ENCODE assay signal across 8 cellular contexts in the genomic region with DNA sequence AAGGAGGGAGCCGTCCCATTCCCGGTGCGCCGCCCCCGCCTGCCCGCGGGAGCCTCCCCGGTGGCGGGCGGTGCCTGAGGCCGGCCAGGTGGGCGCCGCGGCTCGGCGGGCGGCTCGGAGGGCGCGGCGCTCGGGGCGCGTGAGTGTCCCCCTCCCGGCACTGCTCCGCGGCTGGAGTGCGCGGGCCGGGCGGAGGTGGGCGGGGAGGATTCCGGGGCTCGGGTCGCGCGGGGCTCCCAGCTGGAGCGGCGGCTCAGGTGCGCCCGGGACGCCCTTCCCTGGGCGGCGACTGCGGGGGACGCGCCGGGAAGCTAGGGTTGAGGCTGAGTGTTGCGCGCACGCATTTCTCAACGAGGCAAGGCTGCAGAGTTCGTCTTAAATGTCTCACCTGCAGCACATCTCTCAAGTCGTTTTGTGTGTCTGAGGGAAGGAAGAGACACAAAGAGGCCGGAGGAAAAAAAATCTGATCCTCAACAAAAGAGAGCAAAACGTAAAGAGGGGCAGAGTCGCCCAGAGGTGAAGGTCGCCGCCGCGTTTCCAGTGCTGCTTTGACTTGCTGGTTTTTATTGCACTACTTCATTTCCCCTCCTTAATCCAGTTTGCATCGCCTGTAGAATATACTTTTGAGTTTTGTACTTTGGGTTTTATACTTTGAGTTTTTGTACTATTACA.
DNase-seq lines count a peak whose midpoint lies in the region; ATAC-seq, FAIRE-seq and TF ChIP-seq lines count a peak whose summit lies in the region.

No MANE protein-coding gene starts in this region.

- CTCF ChIA-PET in activated naive CD4-positive, alpha-beta T cell treated with anti-CD3 and anti-CD28 coated beads for 36 hours (lab: Charles Lee), result no interaction called here

- TF ChIP-seq CTCF in bronchial epithelial cell (IDR thresholded peaks at IDR 0.05; ENCODE audit: insufficient read depth, low read length, severe bottlenecking) (no peak), upper lobe of left lung (IDR thresholded peaks at IDR 0.05) (no peak)

- no peak overlapping the region for H2AK5ac ChIP-seq in mesendoderm (ENCODE audit: low read length)

- TF ChIP-seq EP300 in upper lobe of left lung (IDR thresholded peaks at IDR 0.05), result no peak

- no peak overlapping the region for H3K27ac ChIP-seq in mesendoderm (ENCODE audit: low read depth, low read length)
- peak overlapping the region; percentile 72 to 79 (median 76) for H3K27ac ChIP-seq in upper lobe of left lung

- H3K4me3 ChIP-seq in bronchial epithelial cell (ENCODE audit: low read depth, low read length) (peak overlapping the region; percentile 53), mesendoderm (ENCODE audit: low read length) (peak overlapping the region; percentile 48), upper lobe of left lung (peak overlapping the region; percentile 30 to 75 (median 65))

- H3K79me1 ChIP-seq in mesendoderm (ENCODE audit: low read length), result no peaks in the 10 kb centered on the region

- intact Hi-C loops in activated naive CD4-positive, alpha-beta T cell treated with anti-CD3 and anti-CD28 coated beads for 36 hours (cut with micrococcal nuclease), result loop anchor here (2.0 kb wide), 2 partner anchors 176 to 326 kb away; no protein-coding TSS in a partner anchor

- no peak overlapping the region for H2BK120ac ChIP-seq in mesendoderm (ENCODE audit: low read depth, low read length)

- in situ Hi-C loops in G401 (cut with HindIII; ENCODE audit: low sequenced_read_pairs), result no loop called here

- no peak overlapping the region for H3K18ac ChIP-seq in mesendoderm (ENCODE audit: low read length)

- H3K27me3 ChIP-seq in bronchial epithelial cell (ENCODE audit: control insufficient read depth, insufficient read depth, low read length), result no peaks in the 10 kb centered on the region
- H3K27me3 ChIP-seq in mesendoderm (ENCODE audit: insufficient read depth, low read length, poor library complexity), result peaks cover 6% of the 10 kb centered on the region
- peaks cover 0 to 8% (median 5%) of the 10 kb centered on the region in 4 donors for H3K27me3 ChIP-seq in upper lobe of left lung

- no peak overlapping the region for H3K4ac ChIP-seq in mesendoderm (ENCODE audit: low read depth, low read length)

- ATAC-seq in upper lobe of left lung (ENCODE audit: low FRiP score in 2 of 2), result no peak
- ATAC-seq in GM21390 (IDR thresholded peaks at IDR 0.05; ENCODE audit: unreplicated experiment), result no peak

- peak; percentile 8 for DNase-seq in activated naive CD4-positive, alpha-beta T cell treated with anti-CD3 and anti-CD28 coated beads for 36 hours
- DNase-seq in activated naive CD4-positive, alpha-beta T cell treated with Interleukin-2 at 50 U/mL for 16 hours, result no peak
- DNase-seq in bronchial epithelial cell (ENCODE audit: low read depth) (peak; percentile 9), mesendoderm (peak; percentile 47), upper lobe of left lung (no peak), G401 (ENCODE audit: low spot score) (no peak), RKO (ENCODE audit: low spot score) (no peak)

- H3K4me1 Mint-ChIP-seq in activated naive CD4-positive, alpha-beta T cell treated with anti-CD3 and anti-CD28 coated beads for 36 hours (ENCODE audit: low read depth), result peaks cover 9% of the 10 kb centered on the region

- H2BK15ac ChIP-seq in mesendoderm (replicated peaks; ENCODE audit: low read depth), result no peak overlapping the region

- no peak overlapping the region for H3K27ac Mint-ChIP-seq in activated naive CD4-positive, alpha-beta T cell treated with anti-CD3 and anti-CD28 coated beads for 36 hours

- H3K4me2 ChIP-seq in mesendoderm (ENCODE audit: low read length), result peak overlapping the region; percentile 87

- peaks cover 1% of the 10 kb centered on the region for H3K36me3 Mint-ChIP-seq in activated naive CD4-positive, alpha-beta T cell treated with anti-CD3 and anti-CD28 coated beads for 36 hours (ENCODE audit: low read depth)

- H2BK5ac ChIP-seq in mesendoderm (ENCODE audit: low read length), result no peak overlapping the region

- no peaks in the 10 kb centered on the region for H3K4me1 ChIP-seq in mesendoderm (ENCODE audit: control insufficient read depth, low read depth, low read length)
- peaks cover 13 to 30% (median 21%) of the 10 kb centered on the region in 4 donors for H3K4me1 ChIP-seq in upper lobe of left lung

- H3K4me3 Mint-ChIP-seq in activated naive CD4-positive, alpha-beta T cell treated with anti-CD3 and anti-CD28 coated beads for 36 hours, result peak overlapping the region; percentile 59

- peaks cover 5% of the 10 kb centered on the region for H3K9me3 Mint-ChIP-seq in activated naive CD4-positive, alpha-beta T cell treated with anti-CD3 and anti-CD28 coated beads for 36 hours

- peaks cover 55% of the 10 kb centered on the region for H3K27me3 Mint-ChIP-seq in activated naive CD4-positive, alpha-beta T cell treated with anti-CD3 and anti-CD28 coated beads for 36 hours (ENCODE audit: low read depth)

- H3K23ac ChIP-seq in mesendoderm (ENCODE audit: low read length), result no peak overlapping the region

- FAIRE-seq in bronchial epithelial cell (lab: Jason Lieb, UNC), result no peak

- no peaks in the 10 kb centered on the region for H3K79me2 ChIP-seq in mesendoderm (ENCODE audit: control insufficient read depth, insufficient read depth, low read length)

- H3K36me3 ChIP-seq in bronchial epithelial cell (ENCODE audit: control insufficient read depth, insufficient read depth, low read length), result no peaks in the 10 kb centered on the region
- H3K36me3 ChIP-seq in mesendoderm (ENCODE audit: control insufficient read depth, insufficient read depth, low read length), result no peaks in the 10 kb centered on the region
- H3K36me3 ChIP-seq in upper lobe of left lung, result no peaks in the 10 kb centered on the region

- WGBS in mesendoderm (ENCODE audit: extremely low coverage, insufficient coverage, low lambda C conversion rate), result no CpG with 5 or more reads among the region's 62 CpGs
- 2 to 11% methylated on average over 15 to 55 of the region's 62 CpGs for WGBS in upper lobe of left lung, 2 donors

- no peak overlapping the region for H4K8ac ChIP-seq in mesendoderm (ENCODE audit: low read depth, low read length)

- peaks cover 0 to 11% (median 0%) of the 10 kb centered on the region in 4 donors for H3K9me3 ChIP-seq in upper lobe of left lung

- H4K5ac ChIP-seq in mesendoderm (ENCODE audit: low read length), result no peak overlapping the region

- peak in 1 of 4 donors; percentile 19 for TF ChIP-seq POLR2A in upper lobe of left lung (IDR thresholded peaks at IDR 0.05)

- peak overlapping the region; percentile 59 for H3K9ac ChIP-seq in mesendoderm (ENCODE audit: low read length)

- peak overlapping the region; percentile 65 for H3K56ac ChIP-seq in mesendoderm (ENCODE audit: low read length)

Comparison
In these comparisons a context has a peak if more than half of its experiments do, and no peak if none do; other contexts are left out.
1. DNase-seq: peak in activated naive CD4-positive, alpha-beta T cell treated with anti-CD3 and anti-CD28 coated beads for 36 hours (single experiment), bronchial epithelial cell (single experiment) and mesendoderm (single experiment); none in activated naive CD4-positive, alpha-beta T cell treated with Interleukin-2 at 50 U/mL for 16 hours (single experiment), upper lobe of left lung (0 of 2), G401 (single experiment) and RKO (single experiment).
2. Peak in every context shown above with its lines, with median percentiles within 50 percentile points of each other: H3K4me3 ChIP-seq.